In the genomic region with DNA sequence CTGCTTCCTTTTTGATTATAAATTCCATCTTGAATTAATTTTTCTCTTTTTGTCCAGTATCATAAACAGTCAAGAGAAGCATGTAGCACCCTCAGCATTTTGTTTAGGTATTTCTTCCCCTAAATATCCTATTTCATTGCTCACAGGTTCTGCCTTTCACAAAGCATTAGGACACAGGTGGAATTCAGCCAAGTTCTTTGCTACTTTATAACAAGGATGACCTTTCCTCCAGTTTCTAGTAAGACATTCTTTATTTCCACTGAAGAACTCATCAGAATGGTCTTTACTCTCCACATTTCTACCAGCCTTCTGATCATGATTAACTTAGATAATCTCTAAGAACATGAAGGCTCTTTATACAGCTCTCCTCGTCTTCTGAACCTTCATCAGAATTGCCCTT, we compare ENCODE assay signal across 11 cellular contexts. TPM values are rescaled to one million over a fixed set of nuclear protein-coding genes. Genes with fewer than 3 reads are reported as not detected.
DNase-seq lines count a peak whose midpoint lies in the region; ATAC-seq, FAIRE-seq and TF ChIP-seq lines count a peak whose summit lies in the region.
"Had no signal": no experiment of that assay in that cellular context is flagged by ENCODE, and none has a peak within 500 bp of the region (broad histone marks: within the 10 kb centered on the region; RNA-seq: fewer than 3 reads in every experiment).

No MANE protein-coding gene starts in this region.

- CTCF ChIA-PET in HepG2 (lab: Yijun Ruan, JAX; ENCODE audit: low intra/inter-chr PET ratio, low total read pairs) = no interaction called here

- H3K27ac ChIP-seq in liver (ENCODE audit: low read depth in 1 of 2, low read length in 2 of 2) = no peak overlapping the region
- H3K27ac ChIP-seq in HepG2 (ENCODE audit: extremely low read length, insufficient read depth, low read length) = no peak overlapping the region
- H3K27ac ChIP-seq in esophagus squamous epithelium = peak overlapping the region in 3 of 4 donors; percentile 51 to 77 (median 53)

- DNase-seq in HepG2 (ENCODE audit: low spot score) = no peak
- DNase-seq in esophagus squamous epithelium (lab: John Stamatoyannopoulos, UW) = no peak
- no peak for DNase-seq in NCI-H526 (lab: John Stamatoyannopoulos, UW)
- DNase-seq in activated gamma-delta T cell treated with Interleukin-2 at 50 U/mL for 16 hours = no peak
- DNase-seq: activated CD4-positive, CD25-positive, alpha-beta regulatory T cell; activated naive CD8-positive, alpha-beta T cell treated with anti-CD3 and anti-CD28 coated beads, Interleukin-2, amount 10 ng/mL, durations not matched to agents 7 days and 5 days; nucleus accumbens had no signal

- H2AFZ ChIP-seq in HepG2 (ENCODE audit: low read length) = no peak overlapping the region

- no peak for TF ChIP-seq POLR2A in HepG2 (IDR thresholded peaks at IDR 0.05; ENCODE audit: insufficient read depth in 1 of 2, low read depth in 2 of 2, low read length in 2 of 2)
- TF ChIP-seq POLR2A in esophagus squamous epithelium (IDR thresholded peaks at IDR 0.05) = no peak

- H3K36me3 ChIP-seq in liver (ENCODE audit: control insufficient read depth in 4 of 4, insufficient read depth in 3 of 4, low read depth in 1 of 4, low read length in 3 of 4) (no peaks in the 10 kb centered on the region), HepG2 (replicated peaks in 1 of 2; ENCODE audit: control insufficient read depth in 1 of 2, insufficient read depth in 2 of 2, low read length in 2 of 2) (no peaks in the 10 kb centered on the region), esophagus squamous epithelium (no peaks in the 10 kb centered on the region), mucosa of stomach (ENCODE audit: control insufficient read depth, insufficient read depth, low read length) (no peaks in the 10 kb centered on the region)

- BruUV-seq in HepG2 (replicated peaks; lab: Mats Ljungman, UMichigan) = no TSS peak

- WGBS in liver = 81% methylated on average over 1 of the region's 1 CpG
- WGBS in HepG2 (ENCODE audit: low lambda C conversion rate) = 24% methylated on average over 1 of the region's 1 CpG
- 70 to 86% methylated on average over 1 of the region's 1 CpG for WGBS in esophagus squamous epithelium, 2 donors

- TF ChIP-seq RAD21 in liver (IDR thresholded peaks at IDR 0.05) (no peak), HepG2 (CRISPR knock-in tag; IDR thresholded peaks at IDR 0.05) (no peak)

- H4K20me1 ChIP-seq in HepG2 (ENCODE audit: insufficient read depth, low read length) = no peaks in the 10 kb centered on the region

- no peak for TF ChIP-seq CTCF in liver (IDR thresholded peaks at IDR 0.05; ENCODE audit: low read depth, low read length, missing input control)
- no peak for TF ChIP-seq CTCF in HepG2 (CRISPR knock-in tag; IDR thresholded peaks at IDR 0.05)
- no peak for TF ChIP-seq CTCF in esophagus squamous epithelium (IDR thresholded peaks at IDR 0.05)

- H3K79me2 ChIP-seq in HepG2 (ENCODE audit: insufficient read depth, low read length) = no peaks in the 10 kb centered on the region

- no peak overlapping the region for H3K4me2 ChIP-seq in HepG2 (ENCODE audit: low read depth, low read length)

- H3K9me3 ChIP-seq in liver (ENCODE audit: control insufficient read depth in 4 of 4, low read length in 3 of 4) = no peaks in the 10 kb centered on the region
- no peaks in the 10 kb centered on the region for H3K9me3 ChIP-seq in HepG2 (ENCODE audit: low read length)
- no peaks in the 10 kb centered on the region for H3K9me3 ChIP-seq in esophagus squamous epithelium
- H3K9me3 ChIP-seq in mucosa of stomach (ENCODE audit: control insufficient read depth, low read length) = no peaks in the 10 kb centered on the region

- H3K27me3 ChIP-seq in liver (ENCODE audit: control insufficient read depth in 4 of 4, insufficient read depth in 4 of 4, low read length in 3 of 4) (no peaks in the 10 kb centered on the region), HepG2 (ENCODE audit: control insufficient read depth in 1 of 2, insufficient read depth in 2 of 2, low read length in 2 of 2) (no peaks in the 10 kb centered on the region), esophagus squamous epithelium (no peaks in the 10 kb centered on the region), mucosa of stomach (ENCODE audit: control insufficient read depth, insufficient read depth, low read length) (no peaks in the 10 kb centered on the region)

- peak overlapping the region in 1 of 2 donors; percentile 13 for H3K9ac ChIP-seq in liver (ENCODE audit: low read depth in 1 of 2, low read length in 2 of 2)
- no peak overlapping the region for H3K9ac ChIP-seq in HepG2 (ENCODE audit: insufficient read depth, low read depth, low read length)
- peak overlapping the region; percentile 32 for H3K9ac ChIP-seq in mucosa of stomach (ENCODE audit: low read length)

- no peak for FAIRE-seq in HepG2 (lab: Jason Lieb, UNC)

- ATAC-seq in HepG2 (no peak), HG03196 (IDR thresholded peaks at IDR 0.05; ENCODE audit: unreplicated experiment) (no peak), GM19023 (IDR thresholded peaks at IDR 0.05; ENCODE audit: unreplicated experiment) (no peak)

- TF ChIP-seq EP300 in HepG2 (IDR thresholded peaks at IDR 0.05; ENCODE audit: low read depth in 2 of 2, low read length in 2 of 2) (no peak), HepG2 (CRISPR knock-in tag; IDR thresholded peaks at IDR 0.05; ENCODE audit: borderline replicate concordance) (no peak)

- in situ Hi-C loops in HepG2 (cut with HindIII; ENCODE audit: extremely low pct_ligation_motif_present, low pct_unique_long_range_greater_than_20kb) = loop anchor here (10.0 kb wide), 1 partner anchor 577 kb away; no protein-coding TSS in a partner anchor

- intact Hi-C loops in HepG2 (cut with micrococcal nuclease; ENCODE audit: unreplicated experiment) (no loop called here), esophagus squamous epithelium (cut with DNase I) (loop anchor here (5.0 kb wide), 1 partner anchor 665 kb away; a partner anchor contains a TSS)

- H3K4me3 ChIP-seq in liver (ENCODE audit: low read depth in 1 of 3, low read length in 3 of 3) (no peak overlapping the region), HepG2 (replicated peaks in 1 of 3; ENCODE audit: insufficient read depth in 1 of 3, low read depth in 2 of 3, low read length in 3 of 3) (no peak overlapping the region), esophagus squamous epithelium (no peak overlapping the region), mucosa of stomach (ENCODE audit: low read length) (no peak overlapping the region)

- H3K4me1 ChIP-seq in liver (ENCODE audit: control insufficient read depth in 4 of 4, insufficient read depth in 4 of 4, low read length in 3 of 4) = peaks cover 0 to 11% (median 4%) of the 10 kb centered on the region in 4 donors
- peaks cover 13% of the 10 kb centered on the region; the same call in 1 of the 2 replicates for H3K4me1 ChIP-seq in HepG2 (ENCODE audit: insufficient read depth, low read length)
- peaks cover 0 to 17% (median 10%) of the 10 kb centered on the region in 3 donors for H3K4me1 ChIP-seq in esophagus squamous epithelium
- H3K4me1 ChIP-seq in mucosa of stomach (ENCODE audit: control insufficient read depth, insufficient read depth, low read length) = peaks cover 22% of the 10 kb centered on the region

- POLR2A ChIA-PET in HepG2 (lab: Yijun Ruan, JAX) = interaction anchor here (1.1 kb wide), 1 partner anchor 143 kb away, joined by 3 read pairs; no protein-coding TSS in a partner anchor

TF ChIP-seq in liver, 16 proteins besides CTCF, POLR2A, EP300 and RAD21 (continues in another document):
- TF ChIP-seq NR2F2 (IDR thresholded peaks at IDR 0.05) = no peak
- peak; percentile 12 for TF ChIP-seq SP1 (IDR thresholded peaks at IDR 0.05)
- TF ChIP-seq, protein P1, sequence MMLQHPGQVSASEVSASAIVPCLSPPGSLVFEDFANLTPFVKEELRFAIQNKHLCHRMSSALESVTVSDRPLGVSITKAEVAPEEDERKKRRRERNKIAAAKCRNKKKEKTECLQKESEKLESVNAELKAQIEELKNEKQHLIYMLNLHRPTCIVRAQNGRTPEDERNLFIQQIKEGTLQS (IDR thresholded peaks at IDR 0.05) = no peak

TF ChIP-seq in HepG2, 621 proteins besides CTCF, POLR2A, EP300 and RAD21:
- no peak for TF ChIP-seq ATM (IDR thresholded peaks at IDR 0.05; ENCODE audit: borderline replicate concordance)
- TF ChIP-seq, protein P2, sequence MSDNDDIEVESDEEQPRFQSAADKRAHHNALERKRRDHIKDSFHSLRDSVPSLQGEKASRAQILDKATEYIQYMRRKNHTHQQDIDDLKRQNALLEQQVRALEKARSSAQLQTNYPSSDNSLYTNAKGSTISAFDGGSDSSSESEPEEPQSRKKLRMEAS (IDR thresholded peaks at IDR 0.05) = no peak

RNA-seq across cellular contexts. Expression of a gene that starts 7.4 kb away (rescaled TPM):
- total RNA-seq in liver (under 1 TPM; 0.50 to 0.51 TPM), HepG2 (2016; rRNA removed; fragmentation: Illumina TruSeq; extraction: Trizol) (0.20 TPM in 1 of 2 replicates, not detected in the other), esophagus squamous epithelium (under 1 TPM in 2 of 4 donors, not detected in 2; 0.49 to 0.76 TPM)
- polyA plus RNA-seq in liver (under 1 TPM in 1 of 2 donors, not detected in 1; 0.19 TPM), HepG2 (2011; rRNA removed) (0.17 and 0.18 TPM in 2 replicates)
- 0.71 and 0.81 TPM in 2 replicates for total RNA-seq in HepG2 (2016; cell fraction: cytosol; rRNA removed; fragmentation: Illumina TruSeq; extraction: Trizol; ENCODE audit: low read depth)
- 0.28 TPM in 1 of 2 replicates, not detected in the other for total RNA-seq in HepG2 (2016; cell fraction: insoluble cytoplasmic fraction; rRNA removed; fragmentation: Illumina TruSeq; extraction: Trizol)
- total RNA-seq in HepG2 (2016; cell fraction: membrane; rRNA removed; fragmentation: Illumina TruSeq; extraction: Trizol) = 0.24 and 0.31 TPM in 2 replicates
- total RNA-seq in HepG2 (2016; cell fraction: nucleus; rRNA removed; fragmentation: Illumina TruSeq; extraction: Trizol) = 0.53 TPM in 1 of 2 replicates, not detected in the other
- 0.13 and 0.45 TPM in 2 replicates for polyA plus RNA-seq in HepG2 (2011; cell fraction: cytosol; rRNA removed)
- 0.43 TPM in 1 of 2 replicates, not detected in the other for polyA plus RNA-seq in HepG2 (2011; cell fraction: nucleus; rRNA removed)
- polyA plus RNA-seq in HepG2 (2012) = 0.29 and 1.1 TPM in 2 replicates
- 0.20 TPM in 1 of 2 replicates, not detected in the other for polyA plus RNA-seq in HepG2 (2016; cell fraction: cytosol; fragmentation: Illumina TruSeq; extraction: Trizol; ENCODE audit: low read depth)
- not detected in 2 replicates for polyA plus RNA-seq in HepG2 (2016; cell fraction: insoluble cytoplasmic fraction; fragmentation: Illumina TruSeq; extraction: Trizol; ENCODE audit: low read depth)
- polyA plus RNA-seq in HepG2 (2016; cell fraction: membrane; fragmentation: Illumina TruSeq; extraction: Trizol; ENCODE audit: low read depth) = not detected in 2 replicates
- not detected in 2 replicates for polyA plus RNA-seq in HepG2 (2016; cell fraction: nucleus; fragmentation: Illumina TruSeq; extraction: Trizol; ENCODE audit: insufficient read depth, low read depth)
- 0.12 TPM in 1 of 2 replicates, not detected in the other for polyA minus RNA-seq in HepG2 (2011; rRNA and poly(A)+ RNA removed; ENCODE audit: low replicate concordance)
- polyA minus RNA-seq in HepG2 (2011; cell fraction: cytosol; rRNA and poly(A)+ RNA removed) = 1.1 TPM in 1 of 2 replicates, not detected in the other
- 2.6 and 4.0 TPM in 2 replicates for polyA minus RNA-seq in HepG2 (2011; cell fraction: nucleus; rRNA and poly(A)+ RNA removed)

Comparison
In these comparisons a context has a peak if more than half of its experiments do, and no peak if none do; other contexts are left out.
1. H3K27ac ChIP-seq: peak in esophagus squamous epithelium (3 of 4); none in liver (0 of 2) and HepG2 (single experiment).